Comparison of ENCODE assay signal across 9 cellular contexts in genomic region chr15:72203507-72203837, GRCh38. TPM values are rescaled to one million over a fixed set of nuclear protein-coding genes. Genes with fewer than 3 reads are reported as not detected.
A peak's percentile ranks its signal among the peaks of the same experiment; 100 is the strongest.
DNase-seq lines count a peak whose midpoint lies in the region; ATAC-seq and TF ChIP-seq lines count a peak whose summit lies in the region.
"Had no signal": no experiment of that assay in that cellular context is flagged by ENCODE, and none has a peak within 500 bp of the region (broad histone marks: within the 10 kb centered on the region; RNA-seq: fewer than 3 reads in every experiment).

No MANE protein-coding gene starts in this region.

- peaks cover 98% of the 10 kb centered on the region for H3K36me3 ChIP-seq in left ventricle myocardium inferior

- H3K9me3 ChIP-seq in left ventricle myocardium inferior (replicated peaks), result no peaks in the 10 kb centered on the region

- no peaks in the 10 kb centered on the region for H3K9me3 Mint-ChIP-seq in stimulated activated naive B cell treated with anti-CD40 and anti-IgM and Interleukin-4, amounts not matched to agents 10 μg/mL and 1 μg/mL and 100 μg/mL, for 72 hours

- no peak overlapping the region for H3K4me3 Mint-ChIP-seq in stimulated activated naive B cell treated with anti-CD40 and anti-IgM and Interleukin-4, amounts not matched to agents 10 μg/mL and 1 μg/mL and 100 μg/mL, for 72 hours

- peaks cover 38 to 65% of the 10 kb centered on the region in 2 donors for H3K4me1 Mint-ChIP-seq in stimulated activated naive B cell treated with anti-CD40 and anti-IgM and Interleukin-4, amounts not matched to agents 10 μg/mL and 1 μg/mL and 100 μg/mL, for 72 hours

- no peaks in the 10 kb centered on the region for H3K27me3 Mint-ChIP-seq in stimulated activated naive B cell treated with anti-CD40 and anti-IgM and Interleukin-4, amounts not matched to agents 10 μg/mL and 1 μg/mL and 100 μg/mL, for 72 hours

- H3K27me3 ChIP-seq in left ventricle myocardium inferior (ENCODE audit: low read depth), result no peaks in the 10 kb centered on the region

- intact Hi-C loops in left ventricle myocardium inferior (cut with micrococcal nuclease), result no loop called here

- DNase-seq in HT1080 (ENCODE audit: low read depth) (peak; percentile 77), amniotic stem cell (lab: John Stamatoyannopoulos, UW) (peak; percentile 67), left ventricle myocardium inferior (peak; percentile 77), DMS114 treated with DMSO at 0.1 percent for 48 hours (lab: John Stamatoyannopoulos, UW; ENCODE audit: unreplicated experiment) (no peak), HT-29 (ENCODE audit: low spot score) (no peak)
- DNase-seq in stimulated activated naive B cell treated with anti-CD40 and anti-IgM and Interleukin-4, amounts not matched to agents 10 μg/mL and 1 μg/mL and 100 μg/mL, for 72 hours, result no peak

- peaks cover 70 to 91% of the 10 kb centered on the region in 2 donors for H3K36me3 Mint-ChIP-seq in stimulated activated naive B cell treated with anti-CD40 and anti-IgM and Interleukin-4, amounts not matched to agents 10 μg/mL and 1 μg/mL and 100 μg/mL, for 72 hours

- H3K4me3 ChIP-seq in left ventricle myocardium inferior, result no peak overlapping the region

- TF ChIP-seq CTCF in left ventricle myocardium inferior (IDR thresholded peaks at IDR 0.05; ENCODE audit: borderline replicate concordance), result no peak

- no peak for ATAC-seq in stimulated activated naive B cell treated with anti-CD40 and anti-IgM and Interleukin-4, amounts not matched to agents 10 μg/mL and 1 μg/mL and 100 μg/mL, for 72 hours (replicated peaks)
- ATAC-seq in GM19395 (IDR thresholded peaks at IDR 0.05; ENCODE audit: unreplicated experiment) (no peak), HG03342 (IDR thresholded peaks at IDR 0.05; ENCODE audit: unreplicated experiment) (no peak)

- peaks cover 63% of the 10 kb centered on the region for H3K4me1 ChIP-seq in left ventricle myocardium inferior

- peak overlapping the region; percentile 85 for H3K27ac ChIP-seq in left ventricle myocardium inferior (replicated peaks)

- H3K27ac Mint-ChIP-seq in stimulated activated naive B cell treated with anti-CD40 and anti-IgM and Interleukin-4, amounts not matched to agents 10 μg/mL and 1 μg/mL and 100 μg/mL, for 72 hours, result peak overlapping the region; percentile 87

RNA-seq across cellular contexts. Expression of gene GRAMD2A, which starts 5.9 kb away (rescaled TPM):
- not detected in 2 replicates for total RNA-seq in HT1080 (2014; rRNA removed; shearing (Covaris generic))
- polyA plus RNA-seq in HT1080 (2015; cell fraction: cytosol; rRNA removed), result 0.22 TPM in 1 of 2 replicates, not detected in the other
- not detected in 2 replicates for polyA plus RNA-seq in HT1080 (2015; cell fraction: nucleus; rRNA removed)
- not detected for total RNA-seq in left ventricle myocardium inferior
- 0.03 and 0.29 TPM in 2 replicates for total RNA-seq in HT-29 (2014; rRNA removed; shearing (Covaris generic))
- total RNA-seq: liver had no signal
- polyA plus RNA-seq: liver had no signal

RNA-seq across cellular contexts. Expression of gene PKM, which starts 27.5 kb away (rescaled TPM):
- total RNA-seq in HT1080 (2014; rRNA removed; shearing (Covaris generic)), result 2,547 and 2,922 TPM in 2 replicates
- polyA plus RNA-seq in HT1080 (2015; cell fraction: cytosol; rRNA removed), result 2,130 and 2,166 TPM in 2 replicates
- 4,384 and 4,479 TPM in 2 replicates for polyA plus RNA-seq in HT1080 (2015; cell fraction: nucleus; rRNA removed)
- total RNA-seq in left ventricle myocardium inferior, result 1,009 TPM
- total RNA-seq in HT-29 (2014; rRNA removed; shearing (Covaris generic)), result 1,702 and 1,855 TPM in 2 replicates

Comparison
In these comparisons a context has a peak if more than half of its experiments do, and no peak if none do; other contexts are left out.
1. DNase-seq: peak in HT1080 (single experiment), amniotic stem cell (single experiment) and left ventricle myocardium inferior (single experiment); none in stimulated activated naive B cell treated with anti-CD40 and anti-IgM and Interleukin-4, amounts not matched to agents 10 μg/mL and 1 μg/mL and 100 μg/mL, for 72 hours (single experiment), DMS114 treated with DMSO at 0.1 percent for 48 hours (single experiment) and HT-29 (single experiment).